In the genomic region with DNA sequence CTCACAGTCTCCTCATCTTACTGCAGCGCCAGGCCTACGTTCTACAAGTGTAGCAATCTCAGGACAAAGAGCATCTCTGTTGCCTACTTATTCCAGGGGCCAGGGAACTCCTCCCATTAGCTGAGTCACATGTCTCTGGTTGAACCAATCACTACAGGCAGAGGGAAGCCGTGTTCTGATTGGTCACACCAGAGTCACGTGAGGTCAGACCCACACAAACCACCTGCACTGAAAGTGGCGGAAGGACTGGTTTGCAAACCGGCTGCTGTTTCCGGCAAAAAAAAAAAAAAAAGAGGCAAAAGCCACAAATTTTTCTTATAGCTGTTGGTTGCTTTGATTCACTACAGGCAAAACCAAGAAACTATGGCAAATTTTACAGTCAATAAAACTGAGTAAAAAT, we compare ENCODE assay signal across 12 cellular contexts. TPM values are rescaled to one million over a fixed set of nuclear protein-coding genes. Genes with fewer than 3 reads are reported as not detected.
A peak's percentile ranks its signal among the peaks of the same experiment; 100 is the strongest.
DNase-seq lines count a peak whose midpoint lies in the region; ATAC-seq and TF ChIP-seq lines count a peak whose summit lies in the region.
"Had no signal": no experiment of that assay in that cellular context is flagged by ENCODE, and none has a peak within 500 bp of the region (broad histone marks: within the 10 kb centered on the region; RNA-seq: fewer than 3 reads in every experiment).

No MANE protein-coding gene starts in this region.

- CTCF ChIA-PET in A673 (lab: Charles Lee), result no interaction called here

- H3K27ac Mint-ChIP-seq in effector memory CD8-positive, alpha-beta T cell, result peak overlapping the region in 1 of 2 donors; percentile 17

- peak; percentile 98 for ATAC-seq in effector memory CD8-positive, alpha-beta T cell (replicated peaks)
- no peak for ATAC-seq in HG02610 (IDR thresholded peaks at IDR 0.05; ENCODE audit: unreplicated experiment)
- ATAC-seq in GM18868 (IDR thresholded peaks at IDR 0.05; ENCODE audit: unreplicated experiment), result no peak
- no peak for ATAC-seq in GM21529 (IDR thresholded peaks at IDR 0.05; ENCODE audit: unreplicated experiment)

- no TSS peak for BruUV-seq in A673 (replicated peaks; lab: Mats Ljungman, UMichigan)

- no peaks in the 10 kb centered on the region for H3K4me1 ChIP-seq in A673 (ENCODE audit: insufficient read depth, low read length, poor library complexity, severe bottlenecking)

- H3K27me3 Mint-ChIP-seq in effector memory CD8-positive, alpha-beta T cell, result peaks cover under 1 to 18% of the 10 kb centered on the region in 2 donors

- TF ChIP-seq CTCF in A673 (conservative IDR thresholded peaks at IDR 0.05; ENCODE audit: low read depth, low read length), result no peak

- POLR2A ChIA-PET in A673 (lab: Charles Lee; ENCODE audit: low non-redundant PET), result no interaction called here

- H3K4me3 Mint-ChIP-seq in effector memory CD8-positive, alpha-beta T cell, result no peak overlapping the region

- intact Hi-C loops in A673 (cut with micrococcal nuclease; ENCODE audit: unreplicated experiment), result no loop called here

- H3K9me3 ChIP-seq in A673 (ENCODE audit: low read depth, low read length, poor library complexity, severe bottlenecking), result no peaks in the 10 kb centered on the region

- H3K36me3 Mint-ChIP-seq in effector memory CD8-positive, alpha-beta T cell (ENCODE audit: insufficient read depth), result peaks cover 3% of the 10 kb centered on the region

- H3K4me3 ChIP-seq in A673 (ENCODE audit: low read depth, low read length, poor library complexity, severe bottlenecking), result no peak overlapping the region
- H3K4me3 ChIP-seq: skin epidermis had no signal

- H3K9me3 Mint-ChIP-seq in effector memory CD8-positive, alpha-beta T cell, result no peaks in the 10 kb centered on the region

- no peak overlapping the region for H3K27ac ChIP-seq in A673 (ENCODE audit: low read depth, low read length, poor library complexity, severe bottlenecking)
- H3K27ac ChIP-seq: skin epidermis had no signal

- peak; percentile 14 for DNase-seq in A673 (ENCODE audit: low spot score)
- peak; percentile 23 for DNase-seq in HT-29 (ENCODE audit: low spot score)
- peak; percentile 12 to 20 for DNase-seq in activated CD4-positive, alpha-beta T cell treated with anti-CD3 and anti-CD28 coated beads for 4 hours
- peak; percentile 35 to 46 (median 38) for DNase-seq in effector memory CD8-positive, alpha-beta T cell
- DNase-seq in NCI-H1417 (lab: John Stamatoyannopoulos, UW), result no peak
- DNase-seq: hypothalamus, KG1, NCI-H526 had no signal

- no peaks in the 10 kb centered on the region for H3K36me3 ChIP-seq in A673 (ENCODE audit: insufficient read depth, low read length, poor library complexity, severe bottlenecking)

- no peaks in the 10 kb centered on the region for H3K27me3 ChIP-seq in A673 (replicated peaks; ENCODE audit: insufficient read depth, low read depth, low read length, poor library complexity)

- peaks cover 0 to 5% of the 10 kb centered on the region in 2 donors for H3K4me1 Mint-ChIP-seq in effector memory CD8-positive, alpha-beta T cell (ENCODE audit: low read depth in 2 of 2)

RNA-seq across cellular contexts. Expression of a gene that starts 21.9 kb away (rescaled TPM):
- 134 and 148 TPM in 2 replicates for total RNA-seq in A673 (2021)
- total RNA-seq in HT-29 (2014; rRNA removed; shearing (Covaris generic)), result 12.3 and 13.6 TPM in 2 replicates

Comparison
In these comparisons a context has a peak if more than half of its experiments do, and no peak if none do; other contexts are left out.
1. DNase-seq: peak in A673 (single experiment), HT-29 (single experiment), activated CD4-positive, alpha-beta T cell treated with anti-CD3 and anti-CD28 coated beads for 4 hours (2 of 2) and effector memory CD8-positive, alpha-beta T cell (3 of 3); none in NCI-H1417 (0 of 3).